In the genomic region with DNA sequence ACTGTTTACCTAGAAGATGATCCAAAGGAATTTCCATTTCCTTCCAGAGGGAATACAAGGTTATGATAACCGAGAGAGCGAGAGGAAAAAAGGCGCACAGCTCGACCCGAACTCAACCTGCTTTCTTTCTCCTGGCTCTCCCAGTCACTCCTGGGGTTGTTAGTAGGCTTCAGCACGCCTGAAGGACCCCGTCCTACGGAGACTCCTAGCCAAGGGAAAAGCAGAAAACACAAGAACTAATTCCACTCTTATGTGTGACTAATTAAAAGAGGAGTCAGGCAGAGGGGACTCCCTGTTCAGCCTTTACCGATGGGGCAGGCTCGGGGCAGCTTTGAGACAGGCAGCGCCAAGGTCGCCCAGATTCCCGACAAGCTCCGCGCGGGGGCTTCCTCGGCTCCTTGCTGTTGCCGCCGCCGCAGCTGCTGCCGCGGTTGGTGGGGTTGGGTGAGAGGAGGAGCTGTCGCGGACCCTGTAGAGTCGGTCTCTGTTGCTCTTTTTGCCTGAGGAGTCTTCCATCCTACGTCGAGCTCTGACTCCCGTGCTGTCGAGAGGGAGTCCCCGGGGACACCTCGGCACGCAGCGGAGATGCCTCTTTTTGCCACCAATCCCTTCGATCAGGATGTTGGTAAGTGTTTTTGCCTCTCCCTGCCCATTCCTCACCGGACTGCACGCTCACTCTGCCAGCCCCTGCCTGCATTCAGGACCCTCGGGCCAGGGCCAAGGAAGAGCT, we compare ENCODE assay signal across 8 cellular contexts.
DNase-seq lines count a peak whose midpoint lies in the region; ATAC-seq lines count a peak whose summit lies in the region.

A gene (plus strand): TSS at position 397 of the 730 bp plus-strand sequence. CDS start 189 bp downstream, at position 586.

- peak; percentile 79 for ATAC-seq in GM19043 (IDR thresholded peaks at IDR 0.05; ENCODE audit: low read depth, unreplicated experiment)
- peak; percentile 88 for ATAC-seq in HG03354 (IDR thresholded peaks at IDR 0.05; ENCODE audit: poor library complexity, severe bottlenecking, unreplicated experiment)

- peak; percentile 93 for DNase-seq in AG20443 (ENCODE audit: low spot score)
- DNase-seq in NCI-H446 (lab: John Stamatoyannopoulos, UW) = peak; percentile 95
- peak; percentile 83 for DNase-seq in activated CD4-positive, CD25-positive, alpha-beta regulatory T cell treated with anti-CD3 and anti-CD28 coated beads, Interleukin-2, amount 50 U/mL, for 16 hours (ENCODE audit: low read depth, low spot score)
- DNase-seq in central memory CD4-positive, alpha-beta T cell = peak; percentile 94
- peak; percentile 94 for DNase-seq in iris pigment epithelial cell (ENCODE audit: low read depth)
- peak; percentile 92 for DNase-seq in stimulated activated CD4-positive, alpha-beta T cell treated with anti-CD3 and anti-CD28 coated beads, Interleukin-12 subunit alpha, Interleukin-12 subunit beta, amount 100 ng/mL, for 4 hours

Comparison
In these comparisons a context has a peak if more than half of its experiments do, and no peak if none do; other contexts are left out.
1. Peak in every context shown above with its lines: DNase-seq and ATAC-seq.